14 cellular contexts compared by ENCODE assay signal in genomic region chr22:25546751-25547150, GRCh38. TPM values are rescaled to one million over a fixed set of nuclear protein-coding genes. Genes with fewer than 3 reads are reported as not detected.
DNase-seq lines count a peak whose midpoint lies in the region; ATAC-seq and TF ChIP-seq lines count a peak whose summit lies in the region.
"Had no signal": no experiment of that assay in that cellular context is flagged by ENCODE, and none has a peak within 500 bp of the region (broad histone marks: within the 10 kb centered on the region; RNA-seq: fewer than 3 reads in every experiment).

No MANE protein-coding gene starts in this region.

- intact Hi-C loops in Caco-2 (cut with micrococcal nuclease; ENCODE audit: unreplicated experiment) = no loop called here

- H3K4me3 Mint-ChIP-seq in Caco-2 (ENCODE audit: unreplicated experiment) = no peak overlapping the region

- no peaks in the 10 kb centered on the region for H3K36me3 Mint-ChIP-seq in Caco-2 (ENCODE audit: insufficient read depth, unreplicated experiment)

- peak; percentile 12 for DNase-seq in ELF-1 (ENCODE audit: low read depth, low spot score)
- peak; percentile 57 for DNase-seq in SIG-M5 (lab: John Stamatoyannopoulos, UW)
- peak; percentile 93 for DNase-seq in islet precursor cell
- no peak for DNase-seq in T-helper 9 cell
- DNase-seq in Caco-2 = no peak
- DNase-seq in NCI-H2081 treated with DMSO at 0.1 percent for 48 hours (lab: John Stamatoyannopoulos, UW) = no peak
- DNase-seq: GM23248, NCI-H1930, NCI-H510A treated with DMSO at 0.1 percent for 48 hours, small intestine, tibial artery had no signal

- H3K36me3 ChIP-seq in Caco-2 (ENCODE audit: control insufficient read depth, insufficient read depth, low read length) = no peaks in the 10 kb centered on the region
- H3K36me3 ChIP-seq: tibial artery had no signal

- POLR2A ChIA-PET in Caco-2 (lab: Charles Lee) = no interaction called here

- H3K27ac Mint-ChIP-seq in Caco-2 (ENCODE audit: unreplicated experiment) = no peak overlapping the region
- H3K27ac Mint-ChIP-seq: activated T-helper 2 cell treated with anti-CD3 and anti-CD28 coated beads, Interferon-gamma antibody, Interleukin-2, Interleukin-4, amounts not matched to agents 10 μg/mL and 5 μg/mL and 100 μg/mL, durations not matched to agents 14 hours and 24 hours and 36 hours had no signal

- BruUV-seq in Caco-2 (replicated peaks; lab: Mats Ljungman, UMichigan) = no TSS peak

- H3K4me3 ChIP-seq in Caco-2 (ENCODE audit: low read depth, low read length) = no peak overlapping the region
- H3K4me3 ChIP-seq: GM23248, tibial artery had no signal

- no peaks in the 10 kb centered on the region for H3K4me1 ChIP-seq in Caco-2
- H3K4me1 ChIP-seq: tibial artery had no signal

- no peaks in the 10 kb centered on the region for H3K9me3 ChIP-seq in Caco-2
- H3K9me3 ChIP-seq: tibial artery had no signal

- H3K9me3 Mint-ChIP-seq in Caco-2 (ENCODE audit: unreplicated experiment) = no peaks in the 10 kb centered on the region
- H3K9me3 Mint-ChIP-seq: activated T-helper 2 cell treated with anti-CD3 and anti-CD28 coated beads, Interferon-gamma antibody, Interleukin-2, Interleukin-4, amounts not matched to agents 10 μg/mL and 5 μg/mL and 100 μg/mL, durations not matched to agents 14 hours and 24 hours and 36 hours had no signal

- no peaks in the 10 kb centered on the region; the same call in 1 of the 2 replicates for H3K27me3 ChIP-seq in Caco-2 (replicated peaks; ENCODE audit: control insufficient read depth, insufficient read depth, low read length)
- H3K27me3 ChIP-seq: tibial artery had no signal

- no peaks in the 10 kb centered on the region for H3K27me3 Mint-ChIP-seq in Caco-2 (ENCODE audit: insufficient read depth, unreplicated experiment)

- CTCF ChIA-PET in Caco-2 (lab: Charles Lee) = no interaction called here

- ATAC-seq in HG02610 (IDR thresholded peaks at IDR 0.05; ENCODE audit: unreplicated experiment) = peak; percentile 56
- no peak for ATAC-seq in GM18870 (IDR thresholded peaks at IDR 0.05; ENCODE audit: unreplicated experiment)

- no peak for TF ChIP-seq CTCF in Caco-2 (IDR thresholded peaks at IDR 0.05; ENCODE audit: insufficient read depth in 1 of 2, low read depth in 1 of 2, low read length in 1 of 2, severe bottlenecking in 1 of 2, unreplicated experiment in 1 of 2)

- no peaks in the 10 kb centered on the region for H3K4me1 Mint-ChIP-seq in Caco-2 (ENCODE audit: low read depth, unreplicated experiment)

RNA-seq across cellular contexts. Expression of gene GRK3, which starts 17.7 kb away (rescaled TPM):
- 9.3 and 9.7 TPM in 2 replicates for total RNA-seq in Caco-2 (2022)

Comparison
In these comparisons a context has a peak if more than half of its experiments do, and no peak if none do; other contexts are left out.
1. DNase-seq: peak in ELF-1 (single experiment), SIG-M5 (single experiment) and islet precursor cell (single experiment); none in T-helper 9 cell (single experiment), Caco-2 (0 of 2) and NCI-H2081 treated with DMSO at 0.1 percent for 48 hours (single experiment).